Comparison of ENCODE assay signal across 9 cellular contexts in genomic region chr9:34590376-34591090, GRCh38. TPM values are rescaled to one million over a fixed set of nuclear protein-coding genes. Genes with fewer than 3 reads are reported as not detected.
DNase-seq lines count a peak whose midpoint lies in the region; ATAC-seq and TF ChIP-seq lines count a peak whose summit lies in the region.
"Had no signal": no experiment of that assay in that cellular context is flagged by ENCODE, and none has a peak within 500 bp of the region (broad histone marks: within the 10 kb centered on the region; RNA-seq: fewer than 3 reads in every experiment).

No MANE protein-coding gene starts in this region.

- intact Hi-C loops in activated CD4-positive, alpha-beta T cell treated with anti-CD3 and anti-CD28 coated beads, Interleukin-2, amount 10 ng/mL, durations not matched to agents 24 days and 14 days (cut with micrococcal nuclease), result loop anchor here (1.0 to 5.0 kb wide), 4 partner anchors 42 to 188 kb away; no protein-coding TSS in a partner anchor
- intact Hi-C loops in lower lobe of right lung (cut with DNase I), result no loop called here

- H3K4me3 ChIP-seq in cardiac fibroblast (replicated peaks in 1 of 2; ENCODE audit: low read depth in 2 of 2, low read length in 2 of 2) (peak overlapping the region in 1 of 2 donors; percentile 21), lower lobe of right lung (peak overlapping the region; percentile 50), upper lobe of left lung (peak overlapping the region; percentile 24 to 53 (median 44))

- H3K36me3 Mint-ChIP-seq in activated CD4-positive, alpha-beta T cell treated with anti-CD3 and anti-CD28 coated beads, Interleukin-2, amount 10 ng/mL, durations not matched to agents 24 days and 14 days (ENCODE audit: low read depth), result no peaks in the 10 kb centered on the region
- no peaks in the 10 kb centered on the region for H3K36me3 Mint-ChIP-seq in HFFc6 (ENCODE audit: low read depth)

- H3K27me3 ChIP-seq in lower lobe of right lung (ENCODE audit: low read depth), result peaks cover 81% of the 10 kb centered on the region
- peaks cover 0 to 58% (median 24%) of the 10 kb centered on the region in 4 donors for H3K27me3 ChIP-seq in upper lobe of left lung

- TF ChIP-seq POLR2A in upper lobe of left lung (IDR thresholded peaks at IDR 0.05), result no peak

- peak overlapping the region; percentile 73 for H3K4me3 Mint-ChIP-seq in activated CD4-positive, alpha-beta T cell treated with anti-CD3 and anti-CD28 coated beads, Interleukin-2, amount 10 ng/mL, durations not matched to agents 24 days and 14 days
- H3K4me3 Mint-ChIP-seq in HFFc6, result no peak overlapping the region

- no peaks in the 10 kb centered on the region for H3K9me3 Mint-ChIP-seq in activated CD4-positive, alpha-beta T cell treated with anti-CD3 and anti-CD28 coated beads, Interleukin-2, amount 10 ng/mL, durations not matched to agents 24 days and 14 days
- H3K9me3 Mint-ChIP-seq in HFFc6, result no peaks in the 10 kb centered on the region

- WGBS in upper lobe of left lung, 2 donors, result 10 to 17% methylated on average over 12 to 27 of the region's 35 CpGs

- peak in 1 of 2 donors; percentile 10 for ATAC-seq in lower lobe of right lung
- peak; percentile 2 to 24 for ATAC-seq in upper lobe of left lung (ENCODE audit: low FRiP score in 2 of 2)
- ATAC-seq in HG03571 (IDR thresholded peaks at IDR 0.05; ENCODE audit: unreplicated experiment), result no peak

- no peak overlapping the region for H3K27ac Mint-ChIP-seq in activated CD4-positive, alpha-beta T cell treated with anti-CD3 and anti-CD28 coated beads, Interleukin-2, amount 10 ng/mL, durations not matched to agents 24 days and 14 days
- no peak overlapping the region for H3K27ac Mint-ChIP-seq in HFFc6

- H3K4me1 Mint-ChIP-seq in activated CD4-positive, alpha-beta T cell treated with anti-CD3 and anti-CD28 coated beads, Interleukin-2, amount 10 ng/mL, durations not matched to agents 24 days and 14 days, result peaks cover 26% of the 10 kb centered on the region
- H3K4me1 Mint-ChIP-seq in HFFc6 (ENCODE audit: low read depth), result no peaks in the 10 kb centered on the region

- H3K27ac ChIP-seq in lower lobe of right lung, result no peak overlapping the region
- H3K27ac ChIP-seq in upper lobe of left lung, result no peak overlapping the region

- no peak for TF ChIP-seq EP300 in upper lobe of left lung (IDR thresholded peaks at IDR 0.05)

- peaks cover 79% of the 10 kb centered on the region for H3K27me3 Mint-ChIP-seq in activated CD4-positive, alpha-beta T cell treated with anti-CD3 and anti-CD28 coated beads, Interleukin-2, amount 10 ng/mL, durations not matched to agents 24 days and 14 days
- H3K27me3 Mint-ChIP-seq in HFFc6 (ENCODE audit: insufficient read depth), result peaks cover 67% of the 10 kb centered on the region

- H3K36me3 ChIP-seq in lower lobe of right lung, result no peaks in the 10 kb centered on the region
- H3K36me3 ChIP-seq in upper lobe of left lung, result no peaks in the 10 kb centered on the region

- TF ChIP-seq CTCF in cardiac fibroblast (IDR thresholded peaks at IDR 0.05; ENCODE audit: low read depth, low read length) (no peak), lower lobe of right lung (IDR thresholded peaks at IDR 0.05) (no peak), upper lobe of left lung (IDR thresholded peaks at IDR 0.05) (no peak), HFFc6 (IDR thresholded peaks at IDR 0.05) (no peak)

- peak; percentile 62 for DNase-seq in activated CD4-positive, alpha-beta T cell treated with anti-CD3 and anti-CD28 coated beads, Interleukin-2, amount 10 ng/mL, durations not matched to agents 24 days and 14 days
- DNase-seq in activated CD4-positive, alpha-beta T cell treated with anti-CD3 and anti-CD28 coated beads for 4 hours, result no peak
- DNase-seq in cardiac fibroblast (ENCODE audit: low read depth in 2 of 2) (peak; percentile 34 to 35), lower lobe of right lung (peak; percentile 45), upper lobe of left lung (peak in 1 of 2 donors; percentile 59), HFFc6 (no peak), medulla oblongata (ENCODE audit: extremely low spot score) (no peak)
- DNase-seq: DND-41 had no signal

- peaks cover 38% of the 10 kb centered on the region for H3K4me1 ChIP-seq in lower lobe of right lung
- peaks cover 41 to 48% (median 42%) of the 10 kb centered on the region in 4 donors for H3K4me1 ChIP-seq in upper lobe of left lung

- H3K9me3 ChIP-seq in lower lobe of right lung (no peaks in the 10 kb centered on the region), upper lobe of left lung (no peaks in the 10 kb centered on the region)

RNA-seq across cellular contexts. Expression of gene CNTFR, which starts 1.0 kb away (rescaled TPM):
- not detected in 2 replicates for total RNA-seq in activated CD4-positive, alpha-beta T cell treated with anti-CD3 and anti-CD28 coated beads, Interleukin-2, amount 10 ng/mL, durations not matched to agents 24 days and 14 days
- total RNA-seq in lower lobe of right lung (2.5 TPM), upper lobe of left lung (1 to 10 TPM in 2 of 6 donors, under 1 TPM in 3, not detected in 1; 0.30 to 3.3 (median 0.69) TPM)
- total RNA-seq in HFFc6 (2021; fragmentation: NEBNext Ultra II Directional; extraction: Animal tissue kit (Norgen Biotek cat#: 25700)), result not detected

RNA-seq across cellular contexts. Expression of gene RPP25L, which starts 21.4 kb away (rescaled TPM):
- total RNA-seq in activated CD4-positive, alpha-beta T cell treated with anti-CD3 and anti-CD28 coated beads, Interleukin-2, amount 10 ng/mL, durations not matched to agents 24 days and 14 days, result 34.8 and 36.1 TPM in 2 replicates
- total RNA-seq in lower lobe of right lung (16.5 TPM), upper lobe of left lung (10 to 100 TPM; 16.5 to 27.0 (median 21.7) TPM)
- 10 to 100 TPM; 16.1 to 22.0 (median 19.6) TPM for total RNA-seq in HFFc6 (2021; fragmentation: NEBNext Ultra II Directional; extraction: Animal tissue kit (Norgen Biotek cat#: 25700))

RNA-seq across cellular contexts. Expression of gene DCTN3, which starts 29.8 kb away (rescaled TPM):
- total RNA-seq in activated CD4-positive, alpha-beta T cell treated with anti-CD3 and anti-CD28 coated beads, Interleukin-2, amount 10 ng/mL, durations not matched to agents 24 days and 14 days, result 50.9 and 57.0 TPM in 2 replicates
- total RNA-seq in lower lobe of right lung (72.2 TPM), upper lobe of left lung (10 to 100 TPM; 26.2 to 92.6 (median 68.1) TPM)
- total RNA-seq in HFFc6 (2021; fragmentation: NEBNext Ultra II Directional; extraction: Animal tissue kit (Norgen Biotek cat#: 25700)), result 100 to 1,000 TPM; 150 to 176 (median 161) TPM

RNA-seq across cellular contexts. Expression of gene ARID3C, which starts 38.3 kb away (rescaled TPM):
- total RNA-seq in activated CD4-positive, alpha-beta T cell treated with anti-CD3 and anti-CD28 coated beads, Interleukin-2, amount 10 ng/mL, durations not matched to agents 24 days and 14 days, result 0.14 TPM in 1 of 2 replicates, not detected in the other
- total RNA-seq in lower lobe of right lung (not detected), upper lobe of left lung (not detected)
- total RNA-seq in HFFc6 (2021; fragmentation: NEBNext Ultra II Directional; extraction: Animal tissue kit (Norgen Biotek cat#: 25700)), result under 1 TPM in 2 of 6 experiments, not detected in 4; 0.14 to 0.17 TPM

RNA-seq across cellular contexts. Expression of gene SIGMAR1, which starts 47.1 kb away (rescaled TPM):
- total RNA-seq in activated CD4-positive, alpha-beta T cell treated with anti-CD3 and anti-CD28 coated beads, Interleukin-2, amount 10 ng/mL, durations not matched to agents 24 days and 14 days, result 117 and 128 TPM in 2 replicates
- total RNA-seq in lower lobe of right lung (35.0 TPM), upper lobe of left lung (10 to 100 TPM; 26.7 to 52.9 (median 43.0) TPM)
- total RNA-seq in HFFc6 (2021; fragmentation: NEBNext Ultra II Directional; extraction: Animal tissue kit (Norgen Biotek cat#: 25700)), result 100 to 1,000 TPM; 126 to 148 (median 138) TPM

Comparison
In these comparisons a context has a peak if more than half of its experiments do, and no peak if none do; other contexts are left out.
1. DNase-seq: peak in activated CD4-positive, alpha-beta T cell treated with anti-CD3 and anti-CD28 coated beads, Interleukin-2, amount 10 ng/mL, durations not matched to agents 24 days and 14 days (single experiment), cardiac fibroblast (2 of 2) and lower lobe of right lung (single experiment); none in activated CD4-positive, alpha-beta T cell treated with anti-CD3 and anti-CD28 coated beads for 4 hours (0 of 2), HFFc6 (single experiment) and medulla oblongata (single experiment).